ENCODE assay signal across 2 cellular contexts in genomic region chr17:81833921-81834830, GRCh38.
TF ChIP-seq lines count a peak whose summit lies in the region.

No MANE protein-coding gene starts in this region.

TF ChIP-seq in IMR-90, 13 proteins besides CTCF, POLR2A, EP300 and RAD21 (continued from another document):
- TF ChIP-seq BHLHE40 (IDR thresholded peaks at IDR 0.05; ENCODE audit: low read depth, low read length): no peak
- no peak for TF ChIP-seq MAFK (IDR thresholded peaks at IDR 0.05; ENCODE audit: low read depth, low read length)
- no peak for TF ChIP-seq MXI1 (IDR thresholded peaks at IDR 0.05; ENCODE audit: borderline replicate concordance, low read depth, low read length)
- no peak for TF ChIP-seq SMC3 (IDR thresholded peaks at IDR 0.05; ENCODE audit: low read depth, low read length)
- TF ChIP-seq USF2 (IDR thresholded peaks at IDR 0.05; ENCODE audit: low read depth, low read length): no peak
- TF ChIP-seq RFX5 (IDR thresholded peaks at IDR 0.05; ENCODE audit: low read depth, low read length): no peak
- no peak for TF ChIP-seq CEBPB (IDR thresholded peaks at IDR 0.05; ENCODE audit: low read depth, low read length)
- TF ChIP-seq RCOR1 (IDR thresholded peaks at IDR 0.05; ENCODE audit: insufficient replicate concordance, low read length): no peak
- TF ChIP-seq NFE2L2 (IDR thresholded peaks at IDR 0.05; ENCODE audit: low read depth, low read length): no peak
- TF ChIP-seq CHD1 (IDR thresholded peaks at IDR 0.05; ENCODE audit: low read depth, low read length): no peak
- no peak for TF ChIP-seq ELK1 (IDR thresholded peaks at IDR 0.05; ENCODE audit: borderline replicate concordance, low read depth, low read length)
- no peak for TF ChIP-seq FOS (IDR thresholded peaks at IDR 0.05; ENCODE audit: low read depth, low read length)
TF ChIP-seq in IMR-90: peak in this region for 0.

TF ChIP-seq in HEK293T, 16 proteins besides CTCF, POLR2A, EP300 and RAD21 (continued from another document):
- TF ChIP-seq ZNF384 (IDR thresholded peaks at IDR 0.05) (no peak), L3MBTL2 (conservative IDR thresholded peaks at IDR 0.05) (no peak), HDGF (IDR thresholded peaks at IDR 0.05; ENCODE audit: borderline replicate concordance) (no peak), SUZ12 (IDR thresholded peaks at IDR 0.05) (no peak), LEF1 (IDR thresholded peaks at IDR 0.05; ENCODE audit: borderline replicate concordance) (no peak), SP1 (IDR thresholded peaks at IDR 0.05) (no peak), BHLHE40 (IDR thresholded peaks at IDR 0.05; ENCODE audit: borderline replicate concordance) (no peak), CTBP1 (IDR thresholded peaks at IDR 0.05; ENCODE audit: borderline replicate concordance) (no peak), FOXA1 (IDR thresholded peaks at IDR 0.05) (no peak), PKNOX1 (IDR thresholded peaks at IDR 0.05) (no peak), FOXM1 (IDR thresholded peaks at IDR 0.05; ENCODE audit: borderline replicate concordance) (no peak), FOXK2 (IDR thresholded peaks at IDR 0.05) (no peak), TARDBP (IDR thresholded peaks at IDR 0.05) (no peak)
